ENCODE assay signal across 16 cellular contexts in genomic region chr1:165837838-165838364, GRCh38. TPM values are rescaled to one million over a fixed set of nuclear protein-coding genes. Genes with fewer than 3 reads are reported as not detected.
A peak's percentile ranks its signal among the peaks of the same experiment; 100 is the strongest.
DNase-seq lines count a peak whose midpoint lies in the region; ATAC-seq and TF ChIP-seq lines count a peak whose summit lies in the region.
"Had no signal": no experiment of that assay in that cellular context is flagged by ENCODE, and none has a peak within 500 bp of the region (broad histone marks: within the 10 kb centered on the region; RNA-seq: fewer than 3 reads in every experiment).

No MANE protein-coding gene starts in this region.

- peak; percentile 55 to 78 for ATAC-seq in right cardiac atrium
- peak; percentile 66 for ATAC-seq in upper lobe of right lung
- ATAC-seq in HG03378 (IDR thresholded peaks at IDR 0.05; ENCODE audit: unreplicated experiment) = no peak
- ATAC-seq in GM21515 (IDR thresholded peaks at IDR 0.05; ENCODE audit: unreplicated experiment) = no peak
- no peak for ATAC-seq in activated T-cell treated with anti-CD3 and anti-CD28 coated beads, Interleukin-2, amount 50 U/mL, for 72 hours (replicated peaks in 1 of 2)
- ATAC-seq: PC-3 had no signal

- no peak overlapping the region for H3K27ac Mint-ChIP-seq in activated T-cell treated with anti-CD3 and anti-CD28 coated beads, Interleukin-2, amount 50 U/mL, for 72 hours

- TF ChIP-seq CTCF in left ventricle myocardium inferior (IDR thresholded peaks at IDR 0.05; ENCODE audit: borderline replicate concordance) (no peak), VCaP (conservative IDR thresholded peaks at IDR 0.05) (no peak), fibroblast of the aortic adventitia (IDR thresholded peaks at IDR 0.05; ENCODE audit: insufficient read depth, low read length) (no peak), upper lobe of right lung (IDR thresholded peaks at IDR 0.05) (no peak)

- intact Hi-C loops in right cardiac atrium (cut with DNase I) = no loop called here
- intact Hi-C loops in left ventricle myocardium inferior (cut with micrococcal nuclease) = no loop called here
- intact Hi-C loops in upper lobe of right lung (cut with DNase I) = no loop called here

- H3K27ac ChIP-seq in right cardiac atrium (ENCODE audit: low read length) (no peak overlapping the region), left ventricle myocardium inferior (replicated peaks) (no peak overlapping the region), VCaP (peak overlapping the region; percentile 52), upper lobe of right lung (no peak overlapping the region)

- H3K36me3 Mint-ChIP-seq in activated T-cell treated with anti-CD3 and anti-CD28 coated beads, Interleukin-2, amount 50 U/mL, for 72 hours (ENCODE audit: insufficient read depth in 2 of 2) = peaks cover 0 to 10% of the 10 kb centered on the region in 2 donors
- H3K36me3 Mint-ChIP-seq: CD4-positive, CD25-positive, alpha-beta regulatory T cell had no signal

- H3K27me3 Mint-ChIP-seq in activated T-cell treated with anti-CD3 and anti-CD28 coated beads, Interleukin-2, amount 50 U/mL, for 72 hours (ENCODE audit: low read depth) = no peaks in the 10 kb centered on the region
- H3K27me3 Mint-ChIP-seq: CD4-positive, CD25-positive, alpha-beta regulatory T cell had no signal

- H3K4me1 ChIP-seq in right cardiac atrium (ENCODE audit: control insufficient read depth, insufficient read depth, low read length) (peaks cover 17% of the 10 kb centered on the region), left ventricle myocardium inferior (peaks cover 33% of the 10 kb centered on the region), upper lobe of right lung (peaks cover 20% of the 10 kb centered on the region)

- H3K27me3 ChIP-seq in right cardiac atrium (ENCODE audit: control insufficient read depth, insufficient read depth) = no peaks in the 10 kb centered on the region
- no peaks in the 10 kb centered on the region for H3K27me3 ChIP-seq in left ventricle myocardium inferior (ENCODE audit: low read depth)
- H3K27me3 ChIP-seq in upper lobe of right lung = no peaks in the 10 kb centered on the region

- 75% methylated on average over 6 of the region's 6 CpGs for WGBS in right cardiac atrium

- no peak overlapping the region for H3K4me3 Mint-ChIP-seq in activated T-cell treated with anti-CD3 and anti-CD28 coated beads, Interleukin-2, amount 50 U/mL, for 72 hours
- H3K4me3 Mint-ChIP-seq: CD4-positive, CD25-positive, alpha-beta regulatory T cell had no signal

- no peak overlapping the region for H3K4me3 ChIP-seq in right cardiac atrium (ENCODE audit: low read length)
- H3K4me3 ChIP-seq in left ventricle myocardium inferior = no peak overlapping the region
- no peak overlapping the region for H3K4me3 ChIP-seq in fibroblast of the aortic adventitia (ENCODE audit: low read depth, low read length)
- H3K4me3 ChIP-seq in upper lobe of right lung = no peak overlapping the region

- no peaks in the 10 kb centered on the region for H3K36me3 ChIP-seq in left ventricle myocardium inferior
- no peaks in the 10 kb centered on the region for H3K36me3 ChIP-seq in upper lobe of right lung

- H3K9me3 Mint-ChIP-seq in activated T-cell treated with anti-CD3 and anti-CD28 coated beads, Interleukin-2, amount 50 U/mL, for 72 hours = no peaks in the 10 kb centered on the region
- H3K9me3 Mint-ChIP-seq: CD4-positive, CD25-positive, alpha-beta regulatory T cell had no signal

- H3K9me3 ChIP-seq in right cardiac atrium (ENCODE audit: control insufficient read depth, low read length) = peaks cover 2% of the 10 kb centered on the region
- H3K9me3 ChIP-seq in left ventricle myocardium inferior (replicated peaks) = no peaks in the 10 kb centered on the region
- H3K9me3 ChIP-seq in upper lobe of right lung = no peaks in the 10 kb centered on the region

- no peak for DNase-seq in right cardiac atrium
- no peak for DNase-seq in left ventricle myocardium inferior
- peak; percentile 20 for DNase-seq in fibroblast of the aortic adventitia (ENCODE audit: low read depth)
- DNase-seq in upper lobe of right lung = no peak
- DNase-seq in activated T-cell treated with anti-CD3 and anti-CD28 coated beads, Interleukin-2, amount 50 U/mL, for 72 hours = no peak
- DNase-seq: Calu3; CD4-positive, CD25-positive, alpha-beta regulatory T cell; H7; NCI-H1436 treated with DMSO at 0.1 percent for 48 hours; NCI-H2081 treated with DMSO at 0.1 percent for 48 hours; NCI-H2227 treated with DMSO at 0.1 percent for 48 hours; NCI-H524 treated with DMSO at 0.1 percent for 48 hours; PC-3 had no signal

- peaks cover 31% of the 10 kb centered on the region for H3K4me1 Mint-ChIP-seq in activated T-cell treated with anti-CD3 and anti-CD28 coated beads, Interleukin-2, amount 50 U/mL, for 72 hours (ENCODE audit: low read depth)

RNA-seq across cellular contexts. Expression of gene UCK2, which starts 10.5 kb away (rescaled TPM):
- 10 to 100 TPM in 2 of 4 donors, 1 to 10 TPM in 2; 7.7 to 11.3 (median 9.9) TPM for total RNA-seq in right cardiac atrium
- 6.9 TPM for polyA plus RNA-seq in right cardiac atrium
- total RNA-seq in left ventricle myocardium inferior = 9.6 TPM
- 24.0 and 61.7 TPM in 2 replicates for total RNA-seq in fibroblast of the aortic adventitia (ENCODE audit: low replicate concordance)
- total RNA-seq in upper lobe of right lung = 14.7 TPM
- total RNA-seq in activated T-cell treated with anti-CD3 and anti-CD28 coated beads, Interleukin-2, amount 50 U/mL, for 72 hours = 10 to 100 TPM; 39.8 to 47.3 TPM

Comparison
In these comparisons a context has a peak if more than half of its experiments do, and no peak if none do; other contexts are left out.
1. ATAC-seq: peak in right cardiac atrium (2 of 2) and upper lobe of right lung (single experiment); none in HG03378 (single experiment), GM21515 (single experiment) and activated T-cell treated with anti-CD3 and anti-CD28 coated beads, Interleukin-2, amount 50 U/mL, for 72 hours (0 of 2).